ENCODE assay signal across 23 cellular contexts in the genomic region with DNA sequence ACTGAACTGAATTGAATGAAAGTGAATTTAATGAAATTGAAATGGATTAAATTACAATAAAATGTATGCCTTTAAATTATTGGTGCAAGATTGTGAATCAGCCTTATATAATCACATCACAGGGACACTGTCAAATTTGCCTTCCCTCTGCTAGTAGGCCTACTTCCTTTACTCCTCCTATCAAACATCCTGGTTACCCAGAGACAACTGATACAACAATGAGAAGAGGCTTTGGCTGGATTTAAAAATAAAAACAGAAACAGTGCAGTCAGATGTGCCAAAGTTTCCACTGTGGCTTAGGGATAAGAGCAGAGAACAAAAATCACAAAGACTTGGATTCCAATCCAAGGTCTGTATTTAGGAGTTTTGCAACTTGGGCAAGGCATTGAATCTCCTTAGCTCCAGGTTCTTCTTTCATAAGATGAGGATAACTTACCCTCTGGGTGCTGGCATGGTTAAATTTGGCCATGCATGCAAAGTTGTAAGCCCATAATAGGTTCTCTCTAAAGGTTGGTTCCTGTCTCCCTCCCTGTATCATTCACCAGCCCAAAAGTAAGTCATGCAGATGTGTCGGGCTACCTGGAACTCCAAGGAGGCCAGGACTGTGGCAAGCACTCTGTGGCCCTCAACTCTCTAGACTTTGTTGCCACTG.
"Had no signal": no experiment of that assay in that cellular context is flagged by ENCODE, and none has a peak within 500 bp of the region (broad histone marks: within the 10 kb centered on the region; RNA-seq: fewer than 3 reads in every experiment).

No MANE protein-coding gene starts in this region.

- H3K9me3 Mint-ChIP-seq: nephron progenitor cell; stimulated activated naive CD8-positive, alpha-beta T cell treated with anti-CD3 and anti-CD28 coated beads, Interleukin-15, Interleukin-2, amounts not matched to agents 100 ng/mL and 50 ng/mL, for 24 hours had no signal

- H3K4me3 Mint-ChIP-seq: central memory CD8-positive, alpha-beta T cell; dendritic cell treated with granulocyte-macrophage colony-stimulating factor and Interleukin-4, amounts not matched to agents 40 ng/mL and 50 ng/mL, for 4 days; effector memory CD8-positive, alpha-beta T cell; naive thymus-derived CD8-positive, alpha-beta T cell; nephron progenitor cell; stimulated activated naive B cell treated with anti-CD40 and anti-IgM and Interleukin-4, amounts not matched to agents 10 μg/mL and 1 μg/mL and 100 μg/mL, for 72 hours; stimulated activated naive CD8-positive, alpha-beta T cell treated with anti-CD3 and anti-CD28 coated beads, Interleukin-15, Interleukin-2, amounts not matched to agents 100 ng/mL and 50 ng/mL, for 24 hours had no signal

- H3K4me2 ChIP-seq: hepatocyte had no signal

- DNase-seq: colonic mucosa; effector memory CD8-positive, alpha-beta T cell; erythroblast; kidney glomerular epithelial cell; left colon; mesendoderm; midbrain; naive thymus-derived CD8-positive, alpha-beta T cell; nephron progenitor cell; nucleus accumbens; small intestine; stimulated activated CD4-positive, alpha-beta T cell treated with anti-CD3 and anti-CD28 coated beads, Interleukin-15, amount 100 ng/mL, for 24 hours; stimulated activated CD4-positive, alpha-beta T cell treated with anti-CD3 and anti-CD28 coated beads, Interleukin-2, amount 100 ng/mL, for 48 hours; stimulated activated naive B cell treated with anti-CD40 and anti-IgM and Interleukin-4, amounts not matched to agents 10 μg/mL and 1 μg/mL and 100 μg/mL, for 72 hours; transverse colon; upper lobe of right lung; uterus had no signal

- H3K4me1 ChIP-seq: colonic mucosa, transverse colon, upper lobe of right lung, uterus had no signal

- H3K4me3 ChIP-seq: colonic mucosa, hepatocyte, lung, suprapubic skin, transverse colon, upper lobe of right lung, uterus had no signal

- H3K27me3 ChIP-seq: colonic mucosa, hepatocyte, suprapubic skin, transverse colon, upper lobe of right lung, uterus had no signal

- H3K27ac Mint-ChIP-seq: dendritic cell treated with granulocyte-macrophage colony-stimulating factor and Interleukin-4, amounts not matched to agents 40 ng/mL and 50 ng/mL, for 4 days; effector memory CD8-positive, alpha-beta T cell; naive thymus-derived CD8-positive, alpha-beta T cell; nephron progenitor cell; stimulated activated naive B cell treated with anti-CD40 and anti-IgM and Interleukin-4, amounts not matched to agents 10 μg/mL and 1 μg/mL and 100 μg/mL, for 72 hours; stimulated activated naive CD8-positive, alpha-beta T cell treated with anti-CD3 and anti-CD28 coated beads, Interleukin-15, Interleukin-2, amounts not matched to agents 100 ng/mL and 50 ng/mL, for 24 hours had no signal

- ATAC-seq: effector memory CD8-positive, alpha-beta T cell; left colon; naive thymus-derived CD8-positive, alpha-beta T cell; stimulated activated naive B cell treated with anti-CD40 and anti-IgM and Interleukin-4, amounts not matched to agents 10 μg/mL and 1 μg/mL and 100 μg/mL, for 72 hours; upper lobe of right lung had no signal

- H3K4me1 Mint-ChIP-seq: central memory CD8-positive, alpha-beta T cell; naive thymus-derived CD8-positive, alpha-beta T cell; nephron progenitor cell; stimulated activated naive B cell treated with anti-CD40 and anti-IgM and Interleukin-4, amounts not matched to agents 10 μg/mL and 1 μg/mL and 100 μg/mL, for 72 hours had no signal

- H2AFZ ChIP-seq: hepatocyte had no signal

- H3K36me3 Mint-ChIP-seq: naive thymus-derived CD8-positive, alpha-beta T cell; stimulated activated naive B cell treated with anti-CD40 and anti-IgM and Interleukin-4, amounts not matched to agents 10 μg/mL and 1 μg/mL and 100 μg/mL, for 72 hours had no signal

- H3K27me3 Mint-ChIP-seq: central memory CD8-positive, alpha-beta T cell; dendritic cell treated with granulocyte-macrophage colony-stimulating factor and Interleukin-4, amounts not matched to agents 40 ng/mL and 50 ng/mL, for 4 days; effector memory CD8-positive, alpha-beta T cell; naive thymus-derived CD8-positive, alpha-beta T cell; stimulated activated naive B cell treated with anti-CD40 and anti-IgM and Interleukin-4, amounts not matched to agents 10 μg/mL and 1 μg/mL and 100 μg/mL, for 72 hours; stimulated activated naive CD8-positive, alpha-beta T cell treated with anti-CD3 and anti-CD28 coated beads, Interleukin-15, Interleukin-2, amounts not matched to agents 100 ng/mL and 50 ng/mL, for 24 hours had no signal

- H3K36me3 ChIP-seq: colonic mucosa, suprapubic skin, transverse colon, upper lobe of right lung, uterus had no signal

- H3K79me2 ChIP-seq: hepatocyte had no signal

- H3K27ac ChIP-seq: colonic mucosa, hepatocyte, suprapubic skin, transverse colon, upper lobe of right lung, uterus had no signal

- H3K9me3 ChIP-seq: colonic mucosa, suprapubic skin, transverse colon, upper lobe of right lung, uterus had no signal
